ENCODE assay signal across 9 cellular contexts in genomic region chr18:48938827-48939367, GRCh38. TPM values are rescaled to one million over a fixed set of nuclear protein-coding genes. Genes with fewer than 3 reads are reported as not detected.
DNase-seq lines count a peak whose midpoint lies in the region; ATAC-seq and TF ChIP-seq lines count a peak whose summit lies in the region.
"Had no signal": no experiment of that assay in that cellular context is flagged by ENCODE, and none has a peak within 500 bp of the region (broad histone marks: within the 10 kb centered on the region; RNA-seq: fewer than 3 reads in every experiment).

No MANE protein-coding gene starts in this region.

- H2AFZ ChIP-seq in HCT116 (ENCODE audit: low read depth, low read length, poor library complexity, severe bottlenecking), result no peak overlapping the region
- H2AFZ ChIP-seq in hepatocyte, result no peak overlapping the region

- TF ChIP-seq POLR2A in HCT116 (IDR thresholded peaks at IDR 0.05; ENCODE audit: borderline replicate concordance, extremely low read depth, insufficient read depth, insufficient read length), result no peak
- TF ChIP-seq POLR2A in spleen (IDR thresholded peaks at IDR 0.05), result no peak

- DNase-seq in HCT116 (ENCODE audit: low read depth, low spot score) (no peak), brain microvascular endothelial cell (no peak), hepatocyte (ENCODE audit: low spot score) (no peak), spleen (peak; percentile 75), midbrain (lab: John Stamatoyannopoulos, UW) (no peak), LoVo (ENCODE audit: low spot score) (no peak)
- DNase-seq: activated effector memory CD4-positive, alpha-beta T cell treated with anti-CD3 and anti-CD28 coated beads, Interleukin-2, amount 50 U/mL, for 16 hours had no signal

- 65% methylated on average over 6 of the region's 12 CpGs for whole genome bisulfite sequencing in hepatocyte (ENCODE audit: low lambda C conversion rate, missing lambda C conversion rate)
- 49 to 71% (median 62%) methylated on average over 12 of the region's 12 CpGs for WGBS in spleen, 5 donors

- in situ Hi-C loops in brain microvascular endothelial cell (cut with HindIII; ENCODE audit: low pct_ligation_motif_present, low sequenced_read_pairs), result no loop called here

- H3K9me3 ChIP-seq in HCT116 (ENCODE audit: control insufficient read depth in 1 of 2, insufficient read depth in 1 of 2, low read depth in 1 of 2, low read length in 2 of 2), result no peaks in the 10 kb centered on the region
- H3K9me3 ChIP-seq in hepatocyte (ENCODE audit: low read depth), result no peaks in the 10 kb centered on the region
- H3K9me3 ChIP-seq in spleen, result no peaks in the 10 kb centered on the region

- no peak overlapping the region for H3K27ac ChIP-seq in HCT116 (ENCODE audit: low read depth, low read length)
- peak overlapping the region; percentile 50 for H3K27ac ChIP-seq in brain microvascular endothelial cell
- H3K27ac ChIP-seq in hepatocyte, result peak overlapping the region; percentile 100
- H3K27ac ChIP-seq in spleen, result peak overlapping the region in 6 of 8 donors; percentile 74 to 82 (median 80)

- H3K9ac ChIP-seq in HCT116 (ENCODE audit: low read length), result no peak overlapping the region

- ATAC-seq in HCT116 (no peak), GM21447 (IDR thresholded peaks at IDR 0.05; ENCODE audit: unreplicated experiment) (no peak), HG02938 (IDR thresholded peaks at IDR 0.05; ENCODE audit: unreplicated experiment) (no peak)

- H3K36me3 ChIP-seq in HCT116 (ENCODE audit: control insufficient read depth in 1 of 2, insufficient read depth in 2 of 2, low read length in 2 of 2) (no peaks in the 10 kb centered on the region), brain microvascular endothelial cell (replicated peaks) (peaks cover 30% of the 10 kb centered on the region), hepatocyte (replicated peaks; ENCODE audit: insufficient read depth, low read depth) (no peaks in the 10 kb centered on the region), spleen (peaks cover 0 to 47% (median 0%) of the 10 kb centered on the region in 6 donors)

- H4K20me1 ChIP-seq in HCT116 (ENCODE audit: insufficient read depth) (peaks cover 7% of the 10 kb centered on the region; the same call in 1 of the 2 replicates), hepatocyte (ENCODE audit: insufficient read depth, poor library complexity, severe bottlenecking) (peaks cover 100% of the 10 kb centered on the region)

- CTCF ChIA-PET in HCT116 (lab: Charles Lee), result interaction anchor here (1.3 kb wide), 1 partner anchor 59 kb away, joined by 3 read pairs; no protein-coding TSS in a partner anchor

- H3K9me2 ChIP-seq in HCT116 (ENCODE audit: insufficient read depth) (no peaks in the 10 kb centered on the region), hepatocyte (replicated peaks; ENCODE audit: insufficient read depth) (no peaks in the 10 kb centered on the region)

- peaks cover 71 to 83% of the 10 kb centered on the region in 2 experiments for H3K4me1 ChIP-seq in HCT116 (ENCODE audit: control insufficient read depth in 1 of 2, insufficient read depth in 2 of 2, low read length in 2 of 2)
- H3K4me1 ChIP-seq in hepatocyte (ENCODE audit: insufficient read depth), result peaks cover 96% of the 10 kb centered on the region
- H3K4me1 ChIP-seq in spleen, result peaks cover 70 to 100% (median 97%) of the 10 kb centered on the region in 6 donors

- H3K27me3 ChIP-seq in HCT116 (ENCODE audit: insufficient read depth, low read length) (peaks cover 19% of the 10 kb centered on the region; the same call in 1 of the 2 replicates), brain microvascular endothelial cell (replicated peaks) (no peaks in the 10 kb centered on the region), hepatocyte (no peaks in the 10 kb centered on the region), spleen (replicated peaks in 1 of 7) (no peaks in the 10 kb centered on the region)

- POLR2A ChIA-PET in HCT116 (lab: Charles Lee), result no interaction called here

- no peak for TF ChIP-seq RAD21 in HCT116 (IDR thresholded peaks at IDR 0.05; ENCODE audit: low read depth)

- RAD21 ChIA-PET in HCT116 (lab: Charles Lee; ENCODE audit: low non-redundant PET in 1 of 2, low total read pairs in 2 of 2, uncharacterized antibody in 2 of 2, unreplicated experiment in 2 of 2), result no interaction called here

- no TSS peak for BruUV-seq in HCT116 (replicated peaks; lab: Mats Ljungman, UMichigan)

- TF ChIP-seq CTCF in HCT116 (IDR thresholded peaks at IDR 0.05 in 2 of 3, conservative IDR thresholded peaks at IDR 0.05 in 1 of 3; ENCODE audit: borderline replicate concordance in 1 of 3, insufficient read depth in 1 of 3, low read depth in 2 of 3, low read length in 2 of 3), result no peak
- no peak for TF ChIP-seq CTCF in brain microvascular endothelial cell (IDR thresholded peaks at IDR 0.05; ENCODE audit: low read depth, low read length, missing control alignments)
- no peak for TF ChIP-seq CTCF in hepatocyte (IDR thresholded peaks at IDR 0.05; ENCODE audit: poor library complexity)
- no peak for TF ChIP-seq CTCF in spleen (IDR thresholded peaks at IDR 0.05 in 8 of 11, conservative IDR thresholded peaks at IDR 0.05 in 3 of 11)

- H3K4me2 ChIP-seq in HCT116 (ENCODE audit: low read length) (peak overlapping the region; percentile 59; the same call in 1 of the 2 replicates), hepatocyte (peak overlapping the region; percentile 97)

- intact Hi-C loops in HCT116 (cut with micrococcal nuclease), result no loop called here
- intact Hi-C loops in spleen (cut with DNase I; ENCODE audit: low total_unique reads), result no loop called here

- H3K4me3 ChIP-seq in HCT116 (replicated peaks in 1 of 2; ENCODE audit: low read depth in 1 of 2, low read length in 2 of 2) (no peak overlapping the region), brain microvascular endothelial cell (ENCODE audit: low read depth, low read length) (no peak overlapping the region), hepatocyte (no peak overlapping the region), spleen (peak overlapping the region in 5 of 8 donors; percentile 6 to 52 (median 16))

- H3K79me2 ChIP-seq in HCT116 (ENCODE audit: insufficient read depth, low read length), result peaks cover 12% of the 10 kb centered on the region; the same call in 1 of the 2 replicates
- peaks cover 100% of the 10 kb centered on the region for H3K79me2 ChIP-seq in hepatocyte

TF ChIP-seq in HCT116, 20 proteins besides CTCF, POLR2A, EP300 and RAD21:
- TF ChIP-seq CBX3 (IDR thresholded peaks at IDR 0.05; ENCODE audit: low read depth) (no peak), ZBTB33 (IDR thresholded peaks at IDR 0.05; ENCODE audit: extremely low read depth, insufficient replicate concordance, low read length) (no peak)

RNA-seq across cellular contexts. Expression of gene SMAD7, which starts 11.9 kb away (rescaled TPM):
- 7.2 TPM for total RNA-seq in HCT116 (2021; ENCODE audit: unreplicated experiment)
- 3.6 and 4.2 TPM in 2 replicates for polyA plus RNA-seq in HCT116 (2012)
- 66.2 and 71.1 TPM in 2 replicates for total RNA-seq in hepatocyte
- 61.5 and 65.4 TPM in 2 replicates for polyA plus RNA-seq in hepatocyte
- total RNA-seq in spleen, result 10 to 100 TPM; 14.3 to 21.2 (median 16.2) TPM
- polyA plus RNA-seq in spleen, result 1 to 10 TPM; 2.5 to 5.4 (median 4.6) TPM

Comparison
In these comparisons a context has a peak if more than half of its experiments do, and no peak if none do; other contexts are left out.
1. H3K4me3 ChIP-seq: peak in spleen (5 of 8); none in HCT116 (0 of 2), brain microvascular endothelial cell (single experiment) and hepatocyte (single experiment).